ENCODE assay signal across 20 cellular contexts in the genomic region with DNA sequence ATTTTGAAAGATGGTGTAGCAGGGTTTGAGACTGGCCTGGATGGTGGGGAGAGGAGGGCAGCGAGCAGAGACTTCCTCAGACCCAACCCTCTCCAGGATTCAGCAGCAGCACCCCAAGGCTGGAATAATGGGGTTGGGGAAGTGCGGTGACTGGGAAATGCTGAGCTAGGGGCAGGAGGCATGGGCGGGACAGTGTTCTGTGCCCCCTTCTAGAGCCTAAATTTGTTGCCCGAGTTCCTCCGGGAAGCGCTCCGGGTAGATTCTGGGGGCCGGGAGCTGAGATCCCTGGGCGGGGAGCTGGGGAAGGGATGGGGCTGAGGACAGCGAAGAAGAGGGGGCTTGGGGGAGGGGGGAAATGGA. TPM values are rescaled to one million over a fixed set of nuclear protein-coding genes. Genes with fewer than 3 reads are reported as not detected.
A peak's percentile ranks its signal among the peaks of the same experiment; 100 is the strongest.
DNase-seq lines count a peak whose midpoint lies in the region; ATAC-seq and TF ChIP-seq lines count a peak whose summit lies in the region.
"Had no signal": no experiment of that assay in that cellular context is flagged by ENCODE, and none has a peak within 500 bp of the region (broad histone marks: within the 10 kb centered on the region; RNA-seq: fewer than 3 reads in every experiment).

Gene CHAT (plus strand): TSS at position 156 of the 360 bp plus-strand sequence. CDS start 153 bp downstream, at position 309.

- peaks cover 8% of the 10 kb centered on the region for H3K9me3 Mint-ChIP-seq in activated naive CD8-positive, alpha-beta T cell treated with anti-CD3 and anti-CD28 coated beads, Interleukin-2, amount 10 ng/mL, durations not matched to agents 7 days and 5 days
- H3K9me3 Mint-ChIP-seq in activated naive CD8-positive, alpha-beta T cell treated with anti-CD3 and anti-CD28 coated beads, Interleukin-2, amount 50 U/mL, for 24 hours = no peaks in the 10 kb centered on the region
- no peaks in the 10 kb centered on the region for H3K9me3 Mint-ChIP-seq in MCF 10A (ENCODE audit: unreplicated experiment)
- H3K9me3 Mint-ChIP-seq in stimulated activated naive B cell treated with anti-CD40 and anti-IgM and Interleukin-4, amounts not matched to agents 10 μg/mL and 1 μg/mL and 100 μg/mL, for 72 hours = peaks cover 9 to 10% of the 10 kb centered on the region in 2 donors
- H3K9me3 Mint-ChIP-seq: mesothelial cell of epicardium had no signal

- CTCF ChIA-PET in MCF 10A (lab: Yijun Ruan, JAX) (interaction anchor here (1.1 kb wide), 1 partner anchor 20 kb away, joined by 3 read pairs; no protein-coding TSS in a partner anchor), RWPE1 (lab: Yijun Ruan, JAX) (no interaction called here)

- peaks cover 5% of the 10 kb centered on the region for H3K4me1 Mint-ChIP-seq in activated naive CD8-positive, alpha-beta T cell treated with anti-CD3 and anti-CD28 coated beads, Interleukin-2, amount 10 ng/mL, durations not matched to agents 7 days and 5 days
- no peaks in the 10 kb centered on the region for H3K4me1 Mint-ChIP-seq in activated naive CD8-positive, alpha-beta T cell treated with anti-CD3 and anti-CD28 coated beads, Interleukin-2, amount 50 U/mL, for 24 hours
- H3K4me1 Mint-ChIP-seq in MCF 10A (ENCODE audit: insufficient read depth, unreplicated experiment) = peaks cover 15% of the 10 kb centered on the region
- peaks cover 26 to 36% of the 10 kb centered on the region in 2 donors for H3K4me1 Mint-ChIP-seq in stimulated activated naive B cell treated with anti-CD40 and anti-IgM and Interleukin-4, amounts not matched to agents 10 μg/mL and 1 μg/mL and 100 μg/mL, for 72 hours

- no peak within 1 kb of the TSS for H3K4me3 Mint-ChIP-seq in activated naive CD8-positive, alpha-beta T cell treated with anti-CD3 and anti-CD28 coated beads, Interleukin-2, amount 10 ng/mL, durations not matched to agents 7 days and 5 days
- no peak within 1 kb of the TSS for H3K4me3 Mint-ChIP-seq in activated naive CD8-positive, alpha-beta T cell treated with anti-CD3 and anti-CD28 coated beads, Interleukin-2, amount 50 U/mL, for 24 hours
- H3K4me3 Mint-ChIP-seq in MCF 10A (ENCODE audit: unreplicated experiment) = peak within 1 kb of the TSS; percentile 17
- H3K4me3 Mint-ChIP-seq in stimulated activated naive B cell treated with anti-CD40 and anti-IgM and Interleukin-4, amounts not matched to agents 10 μg/mL and 1 μg/mL and 100 μg/mL, for 72 hours = peak within 1 kb of the TSS in 1 of 2 donors; percentile 23
- H3K4me3 Mint-ChIP-seq: mesothelial cell of epicardium had no signal

- peaks cover 8% of the 10 kb centered on the region for H3K36me3 Mint-ChIP-seq in activated naive CD8-positive, alpha-beta T cell treated with anti-CD3 and anti-CD28 coated beads, Interleukin-2, amount 10 ng/mL, durations not matched to agents 7 days and 5 days
- peaks cover 7% of the 10 kb centered on the region for H3K36me3 Mint-ChIP-seq in activated naive CD8-positive, alpha-beta T cell treated with anti-CD3 and anti-CD28 coated beads, Interleukin-2, amount 50 U/mL, for 24 hours (ENCODE audit: low read depth)
- no peaks in the 10 kb centered on the region for H3K36me3 Mint-ChIP-seq in MCF 10A (ENCODE audit: insufficient read depth, unreplicated experiment)
- H3K36me3 Mint-ChIP-seq in stimulated activated naive B cell treated with anti-CD40 and anti-IgM and Interleukin-4, amounts not matched to agents 10 μg/mL and 1 μg/mL and 100 μg/mL, for 72 hours = peaks cover 9 to 13% of the 10 kb centered on the region in 2 donors
- H3K36me3 Mint-ChIP-seq: activated naive CD8-positive, alpha-beta T cell; CD4-positive, CD25-positive, alpha-beta regulatory T cell; mesothelial cell of epicardium had no signal

- intact Hi-C loops in MCF 10A (cut with micrococcal nuclease) = no loop called here

- ATAC-seq in activated naive CD8-positive, alpha-beta T cell treated with anti-CD3 and anti-CD28 coated beads, Interleukin-2, amount 10 ng/mL, durations not matched to agents 7 days and 5 days (ENCODE audit: low read depth) = no peak
- ATAC-seq in activated naive CD8-positive, alpha-beta T cell treated with anti-CD3 and anti-CD28 coated beads, Interleukin-2, amount 50 U/mL, for 24 hours = no peak
- ATAC-seq in stimulated activated naive B cell treated with anti-CD40 and anti-IgM and Interleukin-4, amounts not matched to agents 10 μg/mL and 1 μg/mL and 100 μg/mL, for 72 hours (replicated peaks) = no peak
- no peak for ATAC-seq in GM18520 (IDR thresholded peaks at IDR 0.05; ENCODE audit: unreplicated experiment)
- ATAC-seq: body of pancreas, GM12878, left cardiac atrium had no signal

- no peak for DNase-seq in activated naive CD8-positive, alpha-beta T cell treated with anti-CD3 and anti-CD28 coated beads, Interleukin-2, amount 10 ng/mL, durations not matched to agents 7 days and 5 days
- no peak for DNase-seq in activated naive CD8-positive, alpha-beta T cell treated with anti-CD3 and anti-CD28 coated beads, Interleukin-2, amount 50 U/mL, for 24 hours
- no peak for DNase-seq in MCF 10A (ENCODE audit: unreplicated experiment)
- peak; percentile 44 for DNase-seq in islet precursor cell
- DNase-seq in stimulated activated naive B cell treated with anti-CD40 and anti-IgM and Interleukin-4, amounts not matched to agents 10 μg/mL and 1 μg/mL and 100 μg/mL, for 72 hours = no peak
- DNase-seq in NCI-H1436 (lab: John Stamatoyannopoulos, UW) = no peak
- DNase-seq in RWPE1 (ENCODE audit: low spot score) = no peak
- DNase-seq: body of pancreas; CD4-positive, CD25-positive, alpha-beta regulatory T cell; DMS153; foreskin fibroblast; hippocampal formation; left cardiac atrium; NCI-H187 treated with DMSO at 0.1 percent for 48 hours; NCI-H510A treated with DMSO at 0.1 percent for 48 hours had no signal

- peaks cover 71% of the 10 kb centered on the region for H3K27me3 Mint-ChIP-seq in activated naive CD8-positive, alpha-beta T cell treated with anti-CD3 and anti-CD28 coated beads, Interleukin-2, amount 10 ng/mL, durations not matched to agents 7 days and 5 days
- H3K27me3 Mint-ChIP-seq in activated naive CD8-positive, alpha-beta T cell treated with anti-CD3 and anti-CD28 coated beads, Interleukin-2, amount 50 U/mL, for 24 hours = peaks cover 72% of the 10 kb centered on the region
- H3K27me3 Mint-ChIP-seq in MCF 10A (ENCODE audit: insufficient read depth, unreplicated experiment) = peaks cover 40% of the 10 kb centered on the region
- peaks cover 78 to 89% of the 10 kb centered on the region in 2 donors for H3K27me3 Mint-ChIP-seq in stimulated activated naive B cell treated with anti-CD40 and anti-IgM and Interleukin-4, amounts not matched to agents 10 μg/mL and 1 μg/mL and 100 μg/mL, for 72 hours

- POLR2A ChIA-PET in activated naive CD8-positive, alpha-beta T cell treated with anti-CD3 and anti-CD28 coated beads, Interleukin-2, amount 10 ng/mL, durations not matched to agents 7 days and 5 days (lab: Charles Lee) = no interaction called here
- POLR2A ChIA-PET in MCF 10A (lab: Yijun Ruan, JAX) = no interaction called here
- POLR2A ChIA-PET in RWPE1 (lab: Yijun Ruan, JAX; ENCODE audit: low non-redundant PET) = no interaction called here

- TF ChIP-seq CTCF in MCF 10A (IDR thresholded peaks at IDR 0.05; ENCODE audit: unreplicated experiment) (no peak), RWPE1 (conservative IDR thresholded peaks at IDR 0.05; ENCODE audit: low read depth) (no peak)

- no peak within 1 kb of the TSS for H3K27ac ChIP-seq in RWPE1
- H3K27ac ChIP-seq: body of pancreas, coronary artery had no signal

- BruUV-seq in MCF 10A (replicated peaks; lab: Mats Ljungman, UMichigan) = no TSS peak

- peak within 1 kb of the TSS; percentile 13 for H3K27ac Mint-ChIP-seq in activated naive CD8-positive, alpha-beta T cell treated with anti-CD3 and anti-CD28 coated beads, Interleukin-2, amount 10 ng/mL, durations not matched to agents 7 days and 5 days
- no peak within 1 kb of the TSS for H3K27ac Mint-ChIP-seq in activated naive CD8-positive, alpha-beta T cell treated with anti-CD3 and anti-CD28 coated beads, Interleukin-2, amount 50 U/mL, for 24 hours
- no peak within 1 kb of the TSS for H3K27ac Mint-ChIP-seq in MCF 10A (ENCODE audit: low read depth, unreplicated experiment)
- peak within 1 kb of the TSS; percentile 85 for H3K27ac Mint-ChIP-seq in stimulated activated naive B cell treated with anti-CD40 and anti-IgM and Interleukin-4, amounts not matched to agents 10 μg/mL and 1 μg/mL and 100 μg/mL, for 72 hours
- H3K27ac Mint-ChIP-seq: activated naive CD8-positive, alpha-beta T cell; CD4-positive, CD25-positive, alpha-beta regulatory T cell; mesothelial cell of epicardium had no signal

RNA-seq across cellular contexts. Expression of gene CHAT, which starts in this region (rescaled TPM):
- not detected for total RNA-seq in activated naive CD8-positive, alpha-beta T cell treated with anti-CD3 and anti-CD28 coated beads, Interleukin-2, amount 10 ng/mL, durations not matched to agents 7 days and 5 days
- not detected in 2 replicates for total RNA-seq in MCF 10A (2022)
- total RNA-seq: CD4-positive, CD25-positive, alpha-beta regulatory T cell; GM12878; left cardiac atrium; mesothelial cell of epicardium had no signal

Comparison
In these comparisons a context has a peak if more than half of its experiments do, and no peak if none do; other contexts are left out.
1. H3K27ac Mint-ChIP-seq: peak in activated naive CD8-positive, alpha-beta T cell treated with anti-CD3 and anti-CD28 coated beads, Interleukin-2, amount 10 ng/mL, durations not matched to agents 7 days and 5 days (single experiment) and stimulated activated naive B cell treated with anti-CD40 and anti-IgM and Interleukin-4, amounts not matched to agents 10 μg/mL and 1 μg/mL and 100 μg/mL, for 72 hours (single experiment); none in activated naive CD8-positive, alpha-beta T cell treated with anti-CD3 and anti-CD28 coated beads, Interleukin-2, amount 50 U/mL, for 24 hours (single experiment) and MCF 10A (single experiment).